ENCODE assay signal across 33 cellular contexts in the genomic region with DNA sequence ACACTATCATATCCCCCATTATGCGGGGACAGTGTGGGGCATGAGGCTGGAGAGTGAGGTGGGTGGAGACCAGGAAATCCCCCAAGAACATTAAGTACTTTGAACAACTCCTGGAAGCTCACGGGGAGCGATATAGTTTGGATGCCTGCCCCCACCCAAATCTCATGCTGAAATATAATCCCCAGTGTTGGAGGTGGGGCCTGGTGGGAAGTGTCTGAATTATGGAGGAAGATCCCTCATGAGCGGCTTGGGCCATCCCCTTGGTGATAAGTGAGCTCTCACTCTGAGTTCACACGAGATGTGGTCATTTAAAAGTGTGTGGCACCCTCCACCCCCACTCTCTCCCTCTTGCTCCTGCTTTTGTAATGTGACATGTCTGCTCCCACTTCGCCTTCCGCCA.
"Had no signal": no experiment of that assay in that cellular context is flagged by ENCODE, and none has a peak within 500 bp of the region (broad histone marks: within the 10 kb centered on the region; RNA-seq: fewer than 3 reads in every experiment).

No MANE protein-coding gene starts in this region.

- H3K4me3 ChIP-seq: adrenal gland, body of pancreas, breast epithelium had no signal

- H3K9me3 ChIP-seq: adrenal gland, body of pancreas, breast epithelium had no signal

- H3K36me3 Mint-ChIP-seq: activated CD4-positive, alpha-beta memory T cell treated with anti-CD3 and anti-CD28 coated beads for 36 hours; activated naive CD4-positive, alpha-beta T cell treated with anti-CD3 and anti-CD28 coated beads, Interleukin-2, amount 50 U/mL, for 72 hours; activated naive CD8-positive, alpha-beta T cell treated with anti-CD3 and anti-CD28 coated beads for 36 hours; T-cell had no signal

- H3K27ac ChIP-seq: adrenal gland, body of pancreas, brain microvascular endothelial cell, breast epithelium, VCaP had no signal

- DNase-seq: activated B cell treated with CpG ODN at 0.5 μM for 24 hours; activated CD4-positive, alpha-beta memory T cell treated with anti-CD3 and anti-CD28 coated beads for 36 hours; activated CD4-positive, alpha-beta T cell treated with anti-CD3 and anti-CD28 coated beads for 4 hours; activated CD4-positive, alpha-beta T cell treated with anti-CD3 and anti-CD28 coated beads, Interleukin-2, amount 10 ng/mL, durations not matched to agents 24 days and 14 days; activated CD4-positive, alpha-beta T cell treated with anti-CD3 and anti-CD28 coated beads, Interleukin-2, amount 50 U/mL, for 1 hour; activated CD4-positive, alpha-beta T cell treated with anti-CD3 and anti-CD28 coated beads, Interleukin-2, amount 50 U/mL, for 4 hours; activated CD4-positive, CD25-positive, alpha-beta regulatory T cell treated with anti-CD3 and anti-CD28 coated beads, Interleukin-2, amount 50 U/mL, for 72 hours; activated CD8-positive, alpha-beta memory T cell treated with anti-CD3 and anti-CD28 coated beads, Interleukin-2, amount 50 U/mL, for 4 hours; activated CD8-positive, alpha-beta T cell treated with anti-CD3 and anti-CD28 coated beads for 36 hours; activated effector memory CD4-positive, alpha-beta T cell treated with anti-CD3 and anti-CD28 coated beads, Interleukin-2, amount 50 U/mL, for 16 hours; activated gamma-delta T cell treated with Interleukin-2 at 50 U/mL for 16 hours; activated naive CD4-positive, alpha-beta T cell; activated naive CD4-positive, alpha-beta T cell treated with anti-CD3 and anti-CD28 coated beads for 36 hours; activated naive CD4-positive, alpha-beta T cell treated with anti-CD3 and anti-CD28 coated beads, Interleukin-2, amount 50 U/mL, for 16 hours; activated naive CD8-positive, alpha-beta T cell treated with anti-CD3 and anti-CD28 coated beads for 36 hours; activated T-cell treated with anti-CD3 and anti-CD28 coated beads for 4 hours; activated T-cell treated with anti-CD3 and anti-CD28 coated beads, Interleukin-2, amount 50 U/mL, for 1 hour; activated T-cell treated with anti-CD3 and anti-CD28 coated beads, Interleukin-2, amount 50 U/mL, for 4 hours; activated T-cell treated with anti-CD3 and anti-CD28 coated beads, Interleukin-2, amount 50 U/mL, for 72 hours; adrenal gland; amniotic stem cell; aorta; body of pancreas; brain microvascular endothelial cell; central memory CD4-positive, alpha-beta T cell; T-cell; T-helper 17 cell had no signal

- H3K4me1 ChIP-seq: adrenal gland, body of pancreas, breast epithelium had no signal

- H3K9me3 Mint-ChIP-seq: activated B cell treated with CpG ODN at 0.5 μM for 24 hours; activated CD4-positive, alpha-beta memory T cell treated with anti-CD3 and anti-CD28 coated beads for 36 hours; activated CD4-positive, alpha-beta T cell treated with anti-CD3 and anti-CD28 coated beads, Interleukin-2, amount 10 ng/mL, durations not matched to agents 24 days and 14 days; activated CD8-positive, alpha-beta T cell treated with anti-CD3 and anti-CD28 coated beads for 36 hours; activated naive CD4-positive, alpha-beta T cell treated with anti-CD3 and anti-CD28 coated beads for 36 hours; activated naive CD8-positive, alpha-beta T cell treated with anti-CD3 and anti-CD28 coated beads for 36 hours; activated T-cell treated with anti-CD3 and anti-CD28 coated beads, Interleukin-2, amount 50 U/mL, for 4 hours; activated T-helper 1 cell treated with anti-CD3 and anti-CD28 coated beads, Interleukin-12 subunit alpha, Interleukin-12 subunit beta, Interleukin-2, Interleukin-4 antibody, amounts not matched to agents 30 ng/mL and 10 ng/mL and 1 ng/mL, durations not matched to agents 14 hours and 24 hours and 36 hours; T-cell had no signal

- H3K27me3 Mint-ChIP-seq: activated B cell treated with CpG ODN at 0.5 μM for 24 hours; activated CD4-positive, alpha-beta memory T cell treated with anti-CD3 and anti-CD28 coated beads for 36 hours; activated CD8-positive, alpha-beta T cell treated with anti-CD3 and anti-CD28 coated beads for 36 hours; activated T-helper 17 cell treated with anti-CD3 and anti-CD28 coated beads, Interleukin-2, amount 50 U/mL, for 72 hours; T-helper 17 cell had no signal

- ATAC-seq: activated CD8-positive, alpha-beta T cell treated with anti-CD3 and anti-CD28 coated beads for 36 hours; activated naive CD4-positive, alpha-beta T cell treated with anti-CD3 and anti-CD28 coated beads, Interleukin-2, amount 50 U/mL, for 72 hours; activated T-cell treated with anti-CD3 and anti-CD28 coated beads, Interleukin-2, amount 50 U/mL, for 4 hours; activated T-cell treated with anti-CD3 and anti-CD28 coated beads, Interleukin-2, amount 50 U/mL, for 72 hours; activated T-helper 17 cell treated with anti-CD3 and anti-CD28 coated beads, Interleukin-2, amount 50 U/mL, for 72 hours; body of pancreas; T-cell; T-helper 17 cell had no signal

- H3K27ac Mint-ChIP-seq: activated B cell treated with CpG ODN at 0.5 μM for 24 hours; activated CD4-positive, alpha-beta memory T cell treated with anti-CD3 and anti-CD28 coated beads for 36 hours; activated CD4-positive, alpha-beta T cell treated with anti-CD3 and anti-CD28 coated beads, Interleukin-2, amount 10 ng/mL, durations not matched to agents 24 days and 14 days; activated CD8-positive, alpha-beta T cell treated with anti-CD3 and anti-CD28 coated beads for 36 hours; activated naive CD4-positive, alpha-beta T cell treated with anti-CD3 and anti-CD28 coated beads for 36 hours; activated naive CD4-positive, alpha-beta T cell treated with anti-CD3 and anti-CD28 coated beads, Interleukin-2, amount 50 U/mL, for 72 hours; activated naive CD8-positive, alpha-beta T cell treated with anti-CD3 and anti-CD28 coated beads for 36 hours; activated T-cell treated with anti-CD3 and anti-CD28 coated beads, Interleukin-2, amount 50 U/mL, for 72 hours; activated T-helper 1 cell treated with anti-CD3 and anti-CD28 coated beads, Interleukin-12 subunit alpha, Interleukin-12 subunit beta, Interleukin-2, Interleukin-4 antibody, amounts not matched to agents 30 ng/mL and 10 ng/mL and 1 ng/mL, durations not matched to agents 14 hours and 24 hours and 36 hours; activated T-helper 17 cell treated with anti-CD3 and anti-CD28 coated beads, Interleukin-2, amount 50 U/mL, for 72 hours; T-cell; T-helper 17 cell had no signal

- H3K36me3 ChIP-seq: adrenal gland, brain microvascular endothelial cell, breast epithelium had no signal

- H3K4me1 Mint-ChIP-seq: activated B cell treated with CpG ODN at 0.5 μM for 24 hours; activated CD4-positive, alpha-beta T cell treated with anti-CD3 and anti-CD28 coated beads, Interleukin-2, amount 10 ng/mL, durations not matched to agents 24 days and 14 days; activated naive CD8-positive, alpha-beta T cell treated with anti-CD3 and anti-CD28 coated beads for 36 hours; activated T-helper 17 cell treated with anti-CD3 and anti-CD28 coated beads, Interleukin-2, amount 50 U/mL, for 72 hours; T-cell; T-helper 17 cell had no signal

- H3K27me3 ChIP-seq: adrenal gland, body of pancreas, brain microvascular endothelial cell, breast epithelium had no signal

- FAIRE-seq: TTC549 had no signal

- H3K4me3 Mint-ChIP-seq: activated B cell treated with CpG ODN at 0.5 μM for 24 hours; activated CD4-positive, alpha-beta memory T cell treated with anti-CD3 and anti-CD28 coated beads for 36 hours; activated CD4-positive, alpha-beta T cell treated with anti-CD3 and anti-CD28 coated beads, Interleukin-2, amount 10 ng/mL, durations not matched to agents 24 days and 14 days; activated CD8-positive, alpha-beta T cell treated with anti-CD3 and anti-CD28 coated beads for 36 hours; activated naive CD4-positive, alpha-beta T cell treated with anti-CD3 and anti-CD28 coated beads for 36 hours; activated naive CD8-positive, alpha-beta T cell treated with anti-CD3 and anti-CD28 coated beads for 36 hours; activated T-cell treated with anti-CD3 and anti-CD28 coated beads, Interleukin-2, amount 50 U/mL, for 4 hours; activated T-cell treated with anti-CD3 and anti-CD28 coated beads, Interleukin-2, amount 50 U/mL, for 72 hours; activated T-helper 1 cell treated with anti-CD3 and anti-CD28 coated beads, Interleukin-12 subunit alpha, Interleukin-12 subunit beta, Interleukin-2, Interleukin-4 antibody, amounts not matched to agents 30 ng/mL and 10 ng/mL and 1 ng/mL, durations not matched to agents 14 hours and 24 hours and 36 hours; activated T-helper 17 cell treated with anti-CD3 and anti-CD28 coated beads, Interleukin-2, amount 50 U/mL, for 72 hours; T-cell; T-helper 17 cell had no signal
